In the genomic region with DNA sequence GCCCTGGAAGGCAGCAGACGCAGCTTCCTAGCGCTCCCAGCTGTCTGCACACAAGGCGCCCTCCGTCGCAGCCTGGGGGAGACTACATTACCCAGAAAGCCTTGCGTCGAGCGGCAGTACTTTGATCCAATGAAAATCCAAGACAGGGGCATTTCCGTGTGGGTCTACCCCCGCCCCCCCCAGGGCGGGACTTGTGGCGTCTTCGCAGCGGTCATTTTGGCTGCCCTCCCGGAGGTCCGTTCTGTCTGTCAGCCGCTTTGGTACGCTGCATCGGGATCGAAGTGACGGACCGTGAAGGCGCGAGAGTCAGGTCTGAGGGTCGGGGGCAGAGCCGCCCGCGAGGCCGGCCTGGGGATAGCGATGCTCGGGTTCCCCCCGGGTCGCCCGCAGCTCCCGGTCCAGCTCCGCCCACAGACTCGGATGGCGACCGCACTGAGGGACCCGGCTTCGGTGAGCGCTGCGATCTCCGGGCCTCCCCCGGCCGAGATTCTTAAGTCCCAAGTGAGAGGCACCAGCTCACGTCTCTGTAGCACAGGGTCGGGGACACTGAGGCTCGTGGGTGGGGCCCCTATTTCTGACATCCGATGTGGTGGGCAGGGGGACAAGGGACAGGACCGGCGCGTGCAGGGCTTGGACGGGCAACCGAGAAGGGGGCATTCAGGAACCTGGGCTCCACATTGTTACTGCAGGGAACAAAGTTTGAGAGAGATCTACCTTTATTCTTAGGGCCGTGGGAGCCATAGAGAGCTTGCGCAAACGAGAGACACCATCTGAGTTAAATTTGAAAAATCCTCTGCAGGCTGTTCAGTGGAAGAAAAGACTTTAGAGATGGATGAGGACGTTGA, we compare ENCODE assay signal across 8 cellular contexts. TPM values are rescaled to one million over a fixed set of nuclear protein-coding genes. Genes with fewer than 3 reads are reported as not detected.
DNase-seq lines count a peak whose midpoint lies in the region; ATAC-seq, FAIRE-seq and TF ChIP-seq lines count a peak whose summit lies in the region.

Gene ZNF211 (plus strand): TSS at position 182 of the 845 bp plus-strand sequence. CDS start 179 bp downstream, at position 361.

- TF ChIP-seq CTCF in AG09319 (IDR thresholded peaks at IDR 0.05; ENCODE audit: low read depth, low read length): no peak
- no peak for TF ChIP-seq CTCF in keratinocyte (optimal IDR thresholded peaks at IDR 0.05 in 1 of 3, IDR thresholded peaks at IDR 0.05 in 1 of 3, conservative IDR thresholded peaks at IDR 0.05 in 1 of 3; ENCODE audit: extremely low read depth in 1 of 3, insufficient read depth in 2 of 3, low read length in 3 of 3)

- H3K27ac ChIP-seq in keratinocyte (ENCODE audit: control insufficient read depth, insufficient read depth, low read length): peak within 1 kb of the TSS; percentile 37

- peak within 1 kb of the TSS; percentile 78 to 83 (median 80) for H3K4me3 ChIP-seq in keratinocyte (ENCODE audit: control insufficient read depth in 2 of 3, extremely low read depth in 1 of 3, insufficient read depth in 2 of 3, low read depth in 1 of 3, low read length in 3 of 3)

- peak; percentile 70 for TF ChIP-seq POLR2A in GM18951 (IDR thresholded peaks at IDR 0.05; ENCODE audit: extremely low read depth, insufficient read depth, insufficient read length)

- H2AFZ ChIP-seq in keratinocyte (ENCODE audit: control insufficient read depth, low read length): peak within 1 kb of the TSS; percentile 78

- H4K20me1 ChIP-seq in keratinocyte (ENCODE audit: control insufficient read depth, extremely low read depth, insufficient read depth, low read length): no peaks in the 10 kb centered on the region

- H3K79me2 ChIP-seq in keratinocyte (ENCODE audit: control insufficient read depth, insufficient read depth, low read length): peaks cover 15% of the 10 kb centered on the region

- peak within 1 kb of the TSS; percentile 72 for H3K9ac ChIP-seq in keratinocyte (ENCODE audit: control insufficient read depth, extremely low read depth, insufficient read depth, low read length)

- in situ Hi-C loops in GM18951 (cut with MboI; ENCODE audit: low sequenced_read_pairs, unreplicated experiment): no loop called here

- peak within 1 kb of the TSS; percentile 77 for H3K4me2 ChIP-seq in keratinocyte (ENCODE audit: control insufficient read depth, extremely low read depth, insufficient read depth, low read depth, low read length)

- DNase-seq in AG09319 (ENCODE audit: extremely low read depth, low read depth) (peak; percentile 73), NCI-H345 treated with DMSO at 0.1 percent for 48 hours (lab: John Stamatoyannopoulos, UW; ENCODE audit: unreplicated experiment) (peak; percentile 73), cerebellar nuclear complex (lab: John Stamatoyannopoulos, UW) (peak; percentile 71 to 90), keratinocyte (ENCODE audit: low read depth, low spot score) (no peak)
- DNase-seq in stimulated activated CD4-positive, alpha-beta T cell treated with anti-CD3 and anti-CD28 coated beads, Interleukin-12 subunit alpha, Interleukin-12 subunit beta, amount 100 ng/mL, for 48 hours (ENCODE audit: low read depth in 2 of 3, low spot score in 1 of 3): peak; percentile 72 to 79 (median 76)

- no peaks in the 10 kb centered on the region for H3K27me3 ChIP-seq in keratinocyte (ENCODE audit: control insufficient read depth, extremely low read depth, insufficient read depth, low read length)

- peaks cover 1 to 9% of the 10 kb centered on the region in 2 experiments for H3K36me3 ChIP-seq in keratinocyte (ENCODE audit: control insufficient read depth in 2 of 2, extremely low read depth in 1 of 2, insufficient read depth in 2 of 2, low read length in 2 of 2)

- ATAC-seq in HG03175 (IDR thresholded peaks at IDR 0.05; ENCODE audit: unreplicated experiment): peak; percentile 96
- ATAC-seq in activated CD4-positive, CD25-positive, alpha-beta regulatory T cell treated with anti-CD3 and anti-CD28 coated beads, Interleukin-2, amount 50 U/mL, for 24 hours: peak; percentile 100

- H3K9me3 ChIP-seq in keratinocyte (ENCODE audit: control insufficient read depth, low read depth, low read length): peaks cover 6% of the 10 kb centered on the region

- no peaks in the 10 kb centered on the region for H3K9me1 ChIP-seq in keratinocyte (ENCODE audit: control insufficient read depth, extremely low read depth, insufficient read depth, low read length)

- peak; percentile 88 for FAIRE-seq in keratinocyte (lab: Jason Lieb, UNC)

- dilution Hi-C loops in keratinocyte (cut with MboI; ENCODE audit: extremely low pct_ligation_motif_present, low sequenced_read_pairs): no loop called here

- peaks cover 5% of the 10 kb centered on the region for H3K4me1 ChIP-seq in keratinocyte (ENCODE audit: control insufficient read depth, extremely low read depth, insufficient read depth, low read length)

RNA-seq across cellular contexts. Expression of gene ZNF211, which starts in this region (rescaled TPM):
- 9.4 to 19.5 TPM (median 15.5 TPM) in 3 replicates for polyA plus RNA-seq in keratinocyte
- polyA plus RNA-seq in keratinocyte (2011; ENCODE audit: low read depth): 4.0 TPM
- 6.0 and 10.7 TPM in 2 replicates for polyA plus RNA-seq in keratinocyte (2011; cell fraction: cytosol; rRNA removed)
- 32.3 and 32.7 TPM in 2 replicates for polyA plus RNA-seq in keratinocyte (2011; cell fraction: nucleus; rRNA removed)
- 6.6 and 12.2 TPM in 2 replicates for polyA plus RNA-seq in keratinocyte (2012; ENCODE audit: low replicate concordance)
- 4.9 to 10.5 TPM (median 10.5 TPM) in 3 replicates for polyA minus RNA-seq in keratinocyte
- 4.0 TPM for polyA minus RNA-seq in keratinocyte (2011; cell fraction: cytosol; rRNA and poly(A)+ RNA removed)
- polyA minus RNA-seq in keratinocyte (2011; cell fraction: nucleus; rRNA and poly(A)+ RNA removed): 15.6 and 21.4 TPM in 2 replicates
